In the genomic region with DNA sequence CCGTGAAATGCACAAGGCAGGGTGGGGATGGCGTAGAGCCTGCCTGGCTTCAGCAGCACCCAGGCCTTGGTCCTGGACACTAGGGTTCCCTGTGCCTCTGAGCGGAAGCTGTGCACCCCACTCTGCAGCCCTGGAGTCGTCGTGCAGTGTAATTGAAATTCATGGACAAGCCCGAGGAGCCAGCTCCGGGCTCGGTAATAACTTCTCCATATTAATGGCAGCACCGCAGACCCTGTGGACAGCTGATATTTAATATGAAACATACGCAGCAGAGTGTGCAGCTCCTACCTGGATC, we compare ENCODE assay signal across 24 cellular contexts. TPM values are rescaled to one million over a fixed set of nuclear protein-coding genes. Genes with fewer than 3 reads are reported as not detected.
"Had no signal": no experiment of that assay in that cellular context is flagged by ENCODE, and none has a peak within 500 bp of the region (broad histone marks: within the 10 kb centered on the region; RNA-seq: fewer than 3 reads in every experiment).

No MANE protein-coding gene starts in this region.

- H3K36me3 ChIP-seq: ovary, right lobe of liver, stomach, thoracic aorta, thyroid gland, tibial nerve, upper lobe of left lung had no signal

- H3K4me3 ChIP-seq: ovary, psoas muscle, right lobe of liver, skin epidermis, smooth muscle cell, spleen, stomach, thoracic aorta, thyroid gland, tibial nerve, upper lobe of left lung had no signal

- DNase-seq: naive thymus-derived CD4-positive, alpha-beta T cell; natural killer cell; nephron progenitor cell; occipital lobe; ovary; psoas muscle; stimulated activated CD4-positive, alpha-beta T cell treated with anti-CD3 and anti-CD28 coated beads, Interleukin-12 subunit alpha, Interleukin-12 subunit beta, amount 100 ng/mL, for 4 hours; stimulated activated CD4-positive, alpha-beta T cell treated with anti-CD3 and anti-CD28 coated beads, Interleukin-2, amount 100 ng/mL, for 24 hours; stimulated activated CD4-positive, alpha-beta T cell treated with anti-CD3 and anti-CD28 coated beads, Interleukin-2, amount 100 ng/mL, for 48 hours; stimulated activated CD4-positive, alpha-beta T cell treated with anti-CD3 and anti-CD28 coated beads, Interleukin-4, amount 100 ng/mL, for 24 hours; stimulated activated naive B cell treated with anti-CD40 and anti-IgM and Interleukin-4, amounts not matched to agents 10 μg/mL and 1 μg/mL and 100 μg/mL, for 72 hours; stimulated activated naive CD4-positive, alpha-beta T cell treated with Interleukin-2 at 50 U/mL for 16 hours; stomach; thyroid gland; trophoblast cell had no signal

- H3K27me3 ChIP-seq: ovary, right lobe of liver, thyroid gland, tibial nerve, upper lobe of left lung had no signal

- ATAC-seq: naive thymus-derived CD4-positive, alpha-beta T cell; natural killer cell; psoas muscle; stimulated activated effector memory CD8-positive, alpha-beta T cell treated with anti-CD3 and anti-CD28 coated beads, Interleukin-12 subunit alpha, Interleukin-12 subunit beta, amount 100 ng/mL, for 72 hours had no signal

- H3K4me1 ChIP-seq: parathyroid adenoma, psoas muscle, right lobe of liver, thyroid gland, upper lobe of left lung had no signal

- H3K27ac ChIP-seq: ovary, parathyroid adenoma, psoas muscle, right lobe of liver, skin epidermis, spleen, stomach, thoracic aorta, thyroid gland, tibial nerve, upper lobe of left lung had no signal

- H3K9me3 ChIP-seq: ovary, psoas muscle, right lobe of liver, spleen, stomach, thoracic aorta, thyroid gland, tibial nerve, upper lobe of left lung had no signal

RNA-seq across cellular contexts. Expression of a gene that starts 8.4 kb away (rescaled TPM):
- total RNA-seq: naive thymus-derived CD4-positive, alpha-beta T cell had no signal
